Comparison of ENCODE assay signal across 1 cellular context in genomic region chr6:159690135-159690534, GRCh38.
TF ChIP-seq lines count a peak whose summit lies in the region.

No MANE protein-coding gene starts in this region.

TF ChIP-seq in HepG2, 621 proteins besides CTCF, POLR2A, EP300 and RAD21:
- TF ChIP-seq ZBTB38 (CRISPR knock-in tag; IDR thresholded peaks at IDR 0.05) = peak; percentile 9; the same call in 1 of the 2 replicates
